9 cellular contexts compared by ENCODE assay signal in genomic region chr16:17194190-17194780, GRCh38.
DNase-seq lines count a peak whose midpoint lies in the region; ATAC-seq lines count a peak whose summit lies in the region.
"Had no signal": no experiment of that assay in that cellular context is flagged by ENCODE, and none has a peak within 500 bp of the region (broad histone marks: within the 10 kb centered on the region; RNA-seq: fewer than 3 reads in every experiment).

No MANE protein-coding gene starts in this region.

- no peaks in the 10 kb centered on the region for H3K9me3 Mint-ChIP-seq in activated naive CD4-positive, alpha-beta T cell treated with anti-CD3 and anti-CD28 coated beads, Interleukin-2, amount 50 U/mL, for 72 hours
- H3K9me3 Mint-ChIP-seq: activated naive CD4-positive, alpha-beta T cell treated with anti-CD3 and anti-CD28 coated beads, Interleukin-2, amount 50 U/mL, for 24 hours had no signal

- H3K36me3 Mint-ChIP-seq in activated naive CD4-positive, alpha-beta T cell treated with anti-CD3 and anti-CD28 coated beads, Interleukin-2, amount 50 U/mL, for 72 hours = peaks cover 9 to 10% of the 10 kb centered on the region in 2 donors

- ATAC-seq in activated naive CD4-positive, alpha-beta T cell treated with anti-CD3 and anti-CD28 coated beads, Interleukin-2, amount 50 U/mL, for 72 hours = peak in 1 of 2 donors; percentile 45
- ATAC-seq in GM19023 (IDR thresholded peaks at IDR 0.05; ENCODE audit: unreplicated experiment) = no peak
- ATAC-seq in HG03159 (IDR thresholded peaks at IDR 0.05; ENCODE audit: unreplicated experiment) = no peak

- peak; percentile 23 for DNase-seq in GM19240 (ENCODE audit: insufficient read length, low spot score)
- DNase-seq in SK-MEL-5 (ENCODE audit: low read depth, low spot score) = peak; percentile 61
- peak; percentile 55 to 66 for DNase-seq in activated naive CD4-positive, alpha-beta T cell treated with anti-CD3 and anti-CD28 coated beads, Interleukin-2, amount 50 U/mL, for 72 hours (ENCODE audit: low spot score in 2 of 2)
- DNase-seq in iPS DF 19.7 (ENCODE audit: low read depth, low spot score) = peak; percentile 30
- DNase-seq in stimulated activated CD4-positive, alpha-beta T cell treated with anti-CD3 and anti-CD28 coated beads, Interleukin-1b, Interleukin-23, amount 100 ng/mL, for 4 hours (ENCODE audit: low read depth in 2 of 2) = peak; percentile 51 to 54
- no peak for DNase-seq in mesenteric fat pad (ENCODE audit: low spot score)

- no peak overlapping the region for H3K27ac Mint-ChIP-seq in activated naive CD4-positive, alpha-beta T cell treated with anti-CD3 and anti-CD28 coated beads, Interleukin-2, amount 50 U/mL, for 72 hours
- H3K27ac Mint-ChIP-seq: activated naive CD4-positive, alpha-beta T cell treated with anti-CD3 and anti-CD28 coated beads, Interleukin-2, amount 50 U/mL, for 24 hours had no signal

- in situ Hi-C loops in SK-MEL-5 (cut with HindIII; ENCODE audit: low pct_unique_long_range_greater_than_20kb, low sequenced_read_pairs) = no loop called here
